20 cellular contexts compared by ENCODE assay signal in the genomic region with DNA sequence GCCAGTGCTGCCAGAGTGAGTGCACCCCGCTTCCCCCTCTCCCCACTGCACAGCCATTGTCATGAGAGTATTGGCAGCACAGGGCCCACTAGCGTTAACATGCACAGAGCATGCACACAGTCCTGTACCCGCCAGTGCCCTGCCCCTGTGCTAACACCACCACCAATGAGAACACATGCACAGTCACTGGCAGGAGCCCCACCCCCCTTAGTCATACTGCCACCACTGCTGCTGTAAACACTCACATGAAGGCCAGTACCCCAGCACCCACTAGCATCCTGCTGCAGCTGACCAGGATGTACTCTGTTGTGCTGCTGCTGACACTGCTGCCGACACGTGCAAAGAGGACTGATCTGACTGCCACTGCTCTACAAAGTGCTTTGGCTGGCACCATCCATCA. TPM values are rescaled to one million over a fixed set of nuclear protein-coding genes. Genes with fewer than 3 reads are reported as not detected.
DNase-seq lines count a peak whose midpoint lies in the region; ATAC-seq and TF ChIP-seq lines count a peak whose summit lies in the region.
"Had no signal": no experiment of that assay in that cellular context is flagged by ENCODE, and none has a peak within 500 bp of the region (broad histone marks: within the 10 kb centered on the region; RNA-seq: fewer than 3 reads in every experiment).

No MANE protein-coding gene starts in this region.

- no peak for TF ChIP-seq POLR2A in erythroblast (IDR thresholded peaks at IDR 0.05; ENCODE audit: low read length)

- no peaks in the 10 kb centered on the region for H3K4me1 Mint-ChIP-seq in stimulated activated naive CD8-positive, alpha-beta T cell treated with anti-CD3 and anti-CD28 coated beads, Interleukin-15, amount 100 ng/mL, for 72 hours

- no peak overlapping the region for H3K27ac Mint-ChIP-seq in stimulated activated naive CD8-positive, alpha-beta T cell treated with anti-CD3 and anti-CD28 coated beads, Interleukin-15, amount 100 ng/mL, for 72 hours
- H3K27ac Mint-ChIP-seq: effector memory CD8-positive, alpha-beta T cell had no signal

- no peak for DNase-seq in stimulated activated naive CD8-positive, alpha-beta T cell treated with anti-CD3 and anti-CD28 coated beads, Interleukin-15, amount 100 ng/mL, for 72 hours
- DNase-seq in stimulated activated naive CD8-positive, alpha-beta T cell treated with anti-CD3 and anti-CD28 coated beads, Interleukin-15, Interleukin-2, amounts not matched to agents 100 U/mL and 50 U/mL, for 24 hours: no peak
- DNase-seq in MG63: peak; percentile 19
- DNase-seq in erythroblast (lab: John Stamatoyannopoulos, UW): peak; percentile 38 to 62
- DNase-seq in left lobe of liver (ENCODE audit: low spot score): no peak
- DNase-seq in right atrium auricular region (ENCODE audit: low spot score): no peak
- no peak for DNase-seq in NCI-H345 (lab: John Stamatoyannopoulos, UW)
- DNase-seq: amniotic stem cell; cerebellar nuclear complex; DMS 273 treated with DMSO at 0.1 percent for 48 hours; effector memory CD8-positive, alpha-beta T cell; left cardiac atrium; NCI-H146; NCI-H446 treated with DMSO at 0.1 percent for 48 hours; SHP77 treated with DMSO at 0.1 percent for 48 hours had no signal

- ATAC-seq in stimulated activated naive CD8-positive, alpha-beta T cell treated with anti-CD3 and anti-CD28 coated beads, Interleukin-15, amount 100 ng/mL, for 72 hours: peak; percentile 56
- no peak for ATAC-seq in stimulated activated naive CD8-positive, alpha-beta T cell treated with anti-CD3 and anti-CD28 coated beads, Interleukin-15, Interleukin-2, amounts not matched to agents 100 U/mL and 50 U/mL, for 24 hours
- no peak for ATAC-seq in left lobe of liver
- ATAC-seq in HG03460 (IDR thresholded peaks at IDR 0.05; ENCODE audit: unreplicated experiment): no peak
- ATAC-seq: effector memory CD8-positive, alpha-beta T cell; left cardiac atrium had no signal

- H3K4me3 ChIP-seq in MG63: no peak overlapping the region
- no peak overlapping the region for H3K4me3 ChIP-seq in right atrium auricular region
- H3K4me3 ChIP-seq: BLaER1, tibial nerve had no signal

- H3K27me3 ChIP-seq in MG63: no peaks in the 10 kb centered on the region
- H3K27me3 ChIP-seq in right atrium auricular region: no peaks in the 10 kb centered on the region
- H3K27me3 ChIP-seq: BLaER1, tibial nerve had no signal

- H3K36me3 ChIP-seq in MG63 (no peaks in the 10 kb centered on the region), right atrium auricular region (no peaks in the 10 kb centered on the region)
- H3K36me3 ChIP-seq: BLaER1, tibial nerve had no signal

- H3K27ac ChIP-seq in right atrium auricular region: no peak overlapping the region
- H3K27ac ChIP-seq: BLaER1, HL-60, KMS-11, tibial nerve had no signal

- no peaks in the 10 kb centered on the region for H3K9me3 Mint-ChIP-seq in stimulated activated naive CD8-positive, alpha-beta T cell treated with anti-CD3 and anti-CD28 coated beads, Interleukin-15, amount 100 ng/mL, for 72 hours
- H3K9me3 Mint-ChIP-seq: effector memory CD8-positive, alpha-beta T cell had no signal

- TF ChIP-seq CTCF in right atrium auricular region (IDR thresholded peaks at IDR 0.05): no peak

- no peaks in the 10 kb centered on the region for H3K4me1 ChIP-seq in right atrium auricular region
- H3K4me1 ChIP-seq: BLaER1, tibial nerve had no signal

- H3K9me3 ChIP-seq in MG63 (no peaks in the 10 kb centered on the region), right atrium auricular region (no peaks in the 10 kb centered on the region)
- H3K9me3 ChIP-seq: BLaER1, tibial nerve had no signal

- H3K27me3 Mint-ChIP-seq in stimulated activated naive CD8-positive, alpha-beta T cell treated with anti-CD3 and anti-CD28 coated beads, Interleukin-15, amount 100 ng/mL, for 72 hours: no peaks in the 10 kb centered on the region

- no peak overlapping the region for H3K4me3 Mint-ChIP-seq in stimulated activated naive CD8-positive, alpha-beta T cell treated with anti-CD3 and anti-CD28 coated beads, Interleukin-15, amount 100 ng/mL, for 72 hours
- H3K4me3 Mint-ChIP-seq: effector memory CD8-positive, alpha-beta T cell had no signal

RNA-seq across cellular contexts. Expression of gene RANBP6, which starts 19.5 kb away (rescaled TPM):
- total RNA-seq in MG63 (2014; rRNA removed; shearing (Covaris generic); ENCODE audit: low replicate concordance): 1.7 and 3.3 TPM in 2 replicates
- 8.0 TPM for total RNA-seq in left lobe of liver
- 10 to 100 TPM; 17.6 to 22.1 TPM for total RNA-seq in right atrium auricular region

Comparison
In these comparisons a context has a peak if more than half of its experiments do, and no peak if none do; other contexts are left out.
1. DNase-seq: peak in MG63 (single experiment) and erythroblast (2 of 2); none in stimulated activated naive CD8-positive, alpha-beta T cell treated with anti-CD3 and anti-CD28 coated beads, Interleukin-15, amount 100 ng/mL, for 72 hours (0 of 2), stimulated activated naive CD8-positive, alpha-beta T cell treated with anti-CD3 and anti-CD28 coated beads, Interleukin-15, Interleukin-2, amounts not matched to agents 100 U/mL and 50 U/mL, for 24 hours (single experiment), left lobe of liver (single experiment), right atrium auricular region (single experiment) and NCI-H345 (single experiment).